In genomic region chr17:67628580-67629013, GRCh38 we compare ENCODE assay signal across 8 cellular contexts.
DNase-seq lines count a peak whose midpoint lies in the region; ATAC-seq and TF ChIP-seq lines count a peak whose summit lies in the region.

No MANE protein-coding gene starts in this region.

- H3K9me3 Mint-ChIP-seq in activated T-cell treated with anti-CD3 and anti-CD28 coated beads, Interleukin-2, amount 50 U/mL, for 24 hours = no peaks in the 10 kb centered on the region

- H3K36me3 ChIP-seq in smooth muscle cell (ENCODE audit: low read depth) (no peaks in the 10 kb centered on the region), trophoblast cell (ENCODE audit: control insufficient read depth in 1 of 2, insufficient read depth in 2 of 2, low read length in 2 of 2) (no peaks in the 10 kb centered on the region)

- H4K8ac ChIP-seq in trophoblast cell (ENCODE audit: low read depth, low read length) = no peak overlapping the region

- no peak overlapping the region for H2BK12ac ChIP-seq in trophoblast cell (ENCODE audit: low read length)

- H3K27ac ChIP-seq in smooth muscle cell (ENCODE audit: low read depth) (no peak overlapping the region), trophoblast cell (ENCODE audit: low read depth, low read length) (no peak overlapping the region)

- no peak overlapping the region for H3K4me3 Mint-ChIP-seq in activated T-cell treated with anti-CD3 and anti-CD28 coated beads, Interleukin-2, amount 50 U/mL, for 24 hours

- H2AK5ac ChIP-seq in trophoblast cell (ENCODE audit: low read length) = no peak overlapping the region

- ATAC-seq in esophagus mucosa (peak; percentile 28), HG02973 (IDR thresholded peaks at IDR 0.05; ENCODE audit: unreplicated experiment) (no peak)

- H3K14ac ChIP-seq in trophoblast cell (ENCODE audit: low read length) = no peak overlapping the region

- TF ChIP-seq POLR2A in NB4 (IDR thresholded peaks at IDR 0.05; ENCODE audit: extremely low read depth, insufficient read length) = no peak

- H3K79me2 ChIP-seq in smooth muscle cell (ENCODE audit: low read depth) (no peaks in the 10 kb centered on the region), trophoblast cell (ENCODE audit: control insufficient read depth, insufficient read depth, low read length, poor library complexity) (no peaks in the 10 kb centered on the region)

- H3K9me3 ChIP-seq in smooth muscle cell (replicated peaks; ENCODE audit: low read depth) = no peaks in the 10 kb centered on the region
- H3K9me3 ChIP-seq in trophoblast cell (ENCODE audit: insufficient read depth, low read depth, low read length) = peaks cover 1% of the 10 kb centered on the region

- no peak overlapping the region for H2BK5ac ChIP-seq in trophoblast cell (ENCODE audit: low read depth, low read length, poor library complexity)

- H3K4me3 ChIP-seq in NB4 (ENCODE audit: low read depth, low read length) (no peak overlapping the region), smooth muscle cell (no peak overlapping the region), trophoblast cell (ENCODE audit: low read depth, low read length) (no peak overlapping the region)

- no peak overlapping the region for H4K12ac ChIP-seq in trophoblast cell (ENCODE audit: low read depth, low read length)

- peak overlapping the region; percentile 44 for H3K27ac Mint-ChIP-seq in activated T-cell treated with anti-CD3 and anti-CD28 coated beads, Interleukin-2, amount 50 U/mL, for 24 hours

- H3K79me1 ChIP-seq in trophoblast cell (ENCODE audit: low read length) = no peaks in the 10 kb centered on the region

- H2AFZ ChIP-seq in smooth muscle cell (ENCODE audit: low read depth) (no peak overlapping the region), trophoblast cell (ENCODE audit: insufficient read depth, low read length, poor library complexity) (no peak overlapping the region)

- peaks cover 40% of the 10 kb centered on the region for H3K36me3 Mint-ChIP-seq in activated T-cell treated with anti-CD3 and anti-CD28 coated beads, Interleukin-2, amount 50 U/mL, for 24 hours (ENCODE audit: low read depth)

- H2BK120ac ChIP-seq in trophoblast cell (ENCODE audit: insufficient read depth, low read length, poor library complexity) = no peak overlapping the region

- no peaks in the 10 kb centered on the region for H4K20me1 ChIP-seq in smooth muscle cell (ENCODE audit: low read depth)

- H3K27me3 ChIP-seq in smooth muscle cell (ENCODE audit: low read depth) (no peaks in the 10 kb centered on the region), trophoblast cell (ENCODE audit: insufficient read depth, low read length) (no peaks in the 10 kb centered on the region)

- no peak overlapping the region for H3K4ac ChIP-seq in trophoblast cell (ENCODE audit: low read depth, low read length)

- H3K4me1 ChIP-seq in smooth muscle cell (ENCODE audit: low read depth) (no peaks in the 10 kb centered on the region), trophoblast cell (ENCODE audit: control insufficient read depth in 1 of 2, insufficient read depth in 2 of 2, low read length in 2 of 2) (peaks cover 0 to 3% of the 10 kb centered on the region in 2 experiments)

- H3K4me2 ChIP-seq in smooth muscle cell = no peak overlapping the region
- H3K4me2 ChIP-seq in trophoblast cell (ENCODE audit: low read length) = no peak overlapping the region

- WGBS in smooth muscle cell (ENCODE audit: low lambda C conversion rate) = 92% methylated on average over 8 of the region's 8 CpGs
- no CpG with 5 or more reads among the region's 8 CpGs for WGBS in trophoblast cell (ENCODE audit: extremely low coverage, insufficient coverage, insufficient read length)

- H3F3A ChIP-seq in smooth muscle cell (ENCODE audit: low read depth) = no peaks in the 10 kb centered on the region

- H4K91ac ChIP-seq in trophoblast cell (ENCODE audit: low read depth, low read length) = no peak overlapping the region

- no peak for DNase-seq in activated T-cell treated with anti-CD3 and anti-CD28 coated beads, Interleukin-2, amount 50 U/mL, for 24 hours
- DNase-seq in activated T-cell treated with anti-CD3 and anti-CD28 coated beads for 4 hours = no peak
- peak; percentile 47 for DNase-seq in NB4 (ENCODE audit: low read depth)
- DNase-seq in smooth muscle cell (lab: John Stamatoyannopoulos, UW; ENCODE audit: unreplicated experiment) = no peak
- no peak for DNase-seq in middle frontal gyrus (ENCODE audit: extremely low spot score, low spot score)
- no peak for DNase-seq in trophoblast cell

- no peak overlapping the region for H3K23ac ChIP-seq in trophoblast cell (ENCODE audit: low read length)

- H3K27me3 Mint-ChIP-seq in activated T-cell treated with anti-CD3 and anti-CD28 coated beads, Interleukin-2, amount 50 U/mL, for 24 hours = no peaks in the 10 kb centered on the region

- TF ChIP-seq CTCF in NB4 (IDR thresholded peaks at IDR 0.05; ENCODE audit: low read depth, low read length) = peak; percentile 39
- peak; percentile 12 for TF ChIP-seq CTCF in smooth muscle cell (IDR thresholded peaks at IDR 0.05; ENCODE audit: borderline replicate concordance, insufficient read depth, poor library complexity, severe bottlenecking)

- H3K4me1 Mint-ChIP-seq in activated T-cell treated with anti-CD3 and anti-CD28 coated beads, Interleukin-2, amount 50 U/mL, for 24 hours (ENCODE audit: low read depth) = peaks cover 5% of the 10 kb centered on the region

- no peak overlapping the region for H3K18ac ChIP-seq in trophoblast cell (ENCODE audit: low read length)

- H3K9ac ChIP-seq in smooth muscle cell (ENCODE audit: low read depth) (no peak overlapping the region), trophoblast cell (ENCODE audit: low read length) (no peak overlapping the region)
